17 cellular contexts compared by ENCODE assay signal in genomic region chr14:62168564-62169155, GRCh38.
A peak's percentile ranks its signal among the peaks of the same experiment; 100 is the strongest.
DNase-seq lines count a peak whose midpoint lies in the region; ATAC-seq, FAIRE-seq and TF ChIP-seq lines count a peak whose summit lies in the region.
"Had no signal": no experiment of that assay in that cellular context is flagged by ENCODE, and none has a peak within 500 bp of the region (broad histone marks: within the 10 kb centered on the region; RNA-seq: fewer than 3 reads in every experiment).

No MANE protein-coding gene starts in this region.

- no peaks in the 10 kb centered on the region for H3F3A ChIP-seq in GM23248 (ENCODE audit: insufficient read depth)

- H4K8ac ChIP-seq in trophoblast cell (ENCODE audit: low read depth, low read length): no peak overlapping the region

- H3K4me3 ChIP-seq in GM23248 (no peak overlapping the region), bronchial epithelial cell (ENCODE audit: low read depth, low read length) (no peak overlapping the region), trophoblast cell (ENCODE audit: low read depth, low read length) (no peak overlapping the region)
- H3K4me3 ChIP-seq: heart left ventricle, SJCRH30, spleen, vagina had no signal

- no peaks in the 10 kb centered on the region for H4K20me1 ChIP-seq in GM23248 (ENCODE audit: insufficient read depth)

- H3K4me1 Mint-ChIP-seq in neural crest cell: no peaks in the 10 kb centered on the region
- H3K4me1 Mint-ChIP-seq: CD4-positive, alpha-beta memory T cell; central memory CD8-positive, alpha-beta T cell had no signal

- ATAC-seq in HG02759 (IDR thresholded peaks at IDR 0.05; ENCODE audit: unreplicated experiment): no peak
- ATAC-seq: heart left ventricle had no signal

- peak; percentile 23 for FAIRE-seq in bronchial epithelial cell (lab: Jason Lieb, UNC)

- H3K4me3 Mint-ChIP-seq in neural crest cell: no peak overlapping the region
- H3K4me3 Mint-ChIP-seq: CD4-positive, alpha-beta memory T cell; central memory CD8-positive, alpha-beta T cell; stimulated activated naive CD8-positive, alpha-beta T cell treated with anti-CD3 and anti-CD28 coated beads, Interleukin-15, Interleukin-2, amounts not matched to agents 100 ng/mL and 50 ng/mL, for 24 hours had no signal

- no peak overlapping the region for H3K18ac ChIP-seq in trophoblast cell (ENCODE audit: low read length)

- H4K12ac ChIP-seq in trophoblast cell (ENCODE audit: low read depth, low read length): no peak overlapping the region

- no peak overlapping the region for H3K4me2 ChIP-seq in GM23248 (ENCODE audit: unreplicated experiment)
- H3K4me2 ChIP-seq in trophoblast cell (ENCODE audit: low read length): no peak overlapping the region

- no peak overlapping the region for H3K14ac ChIP-seq in trophoblast cell (ENCODE audit: low read length)

- no peak overlapping the region for H3K23ac ChIP-seq in trophoblast cell (ENCODE audit: low read length)

- H3K36me3 ChIP-seq in GM23248 (ENCODE audit: low read depth): no peaks in the 10 kb centered on the region
- no peaks in the 10 kb centered on the region for H3K36me3 ChIP-seq in bronchial epithelial cell (ENCODE audit: control insufficient read depth, insufficient read depth, low read length)
- no peaks in the 10 kb centered on the region for H3K36me3 ChIP-seq in trophoblast cell (ENCODE audit: control insufficient read depth in 1 of 2, insufficient read depth in 2 of 2, low read length in 2 of 2)
- H3K36me3 ChIP-seq: heart left ventricle, SJCRH30, spleen, vagina had no signal

- no peak overlapping the region for H2BK12ac ChIP-seq in trophoblast cell (ENCODE audit: low read length)

- TF ChIP-seq CTCF in bronchial epithelial cell (IDR thresholded peaks at IDR 0.05; ENCODE audit: insufficient read depth, low read length, severe bottlenecking): no peak
- TF ChIP-seq CTCF in neural crest cell (conservative IDR thresholded peaks at IDR 0.05): peak; percentile 28

- H4K91ac ChIP-seq in trophoblast cell (ENCODE audit: low read depth, low read length): no peak overlapping the region

- H3K27ac Mint-ChIP-seq in neural crest cell (ENCODE audit: unreplicated experiment): no peak overlapping the region
- H3K27ac Mint-ChIP-seq: CD4-positive, alpha-beta memory T cell; stimulated activated naive CD8-positive, alpha-beta T cell treated with anti-CD3 and anti-CD28 coated beads, Interleukin-15, Interleukin-2, amounts not matched to agents 100 ng/mL and 50 ng/mL, for 24 hours had no signal

- H2BK5ac ChIP-seq in trophoblast cell (ENCODE audit: low read depth, low read length, poor library complexity): no peak overlapping the region

- no peaks in the 10 kb centered on the region for H3K9me2 ChIP-seq in GM23248 (ENCODE audit: insufficient read depth)

- no peak overlapping the region for H2AK5ac ChIP-seq in trophoblast cell (ENCODE audit: low read length)

- H3K79me2 ChIP-seq in GM23248 (ENCODE audit: insufficient read depth): no peaks in the 10 kb centered on the region
- no peaks in the 10 kb centered on the region for H3K79me2 ChIP-seq in trophoblast cell (ENCODE audit: control insufficient read depth, insufficient read depth, low read length, poor library complexity)

- no peaks in the 10 kb centered on the region for H3K4me1 ChIP-seq in GM23248 (ENCODE audit: insufficient read depth)
- H3K4me1 ChIP-seq in trophoblast cell (ENCODE audit: control insufficient read depth in 1 of 2, insufficient read depth in 2 of 2, low read length in 2 of 2): no peaks in the 10 kb centered on the region
- H3K4me1 ChIP-seq: heart left ventricle, SJCRH30, spleen, vagina had no signal

- H3K9me3 ChIP-seq in GM23248 (ENCODE audit: low read depth) (no peaks in the 10 kb centered on the region), trophoblast cell (ENCODE audit: insufficient read depth, low read depth, low read length) (no peaks in the 10 kb centered on the region)
- H3K9me3 ChIP-seq: heart left ventricle, SJCRH30, spleen, vagina had no signal

- H2BK120ac ChIP-seq in trophoblast cell (ENCODE audit: insufficient read depth, low read length, poor library complexity): no peak overlapping the region

- WGBS in GM23248 (ENCODE audit: low coverage in 1 of 2, low lambda C conversion rate in 2 of 2, missing lambda C conversion rate in 2 of 2), 2 experiments: 28 to 37% methylated on average over 3 of the region's 3 CpGs
- WGBS in trophoblast cell (ENCODE audit: extremely low coverage, insufficient coverage, insufficient read length): no CpG with 5 or more reads among the region's 3 CpGs

- H3K36me3 Mint-ChIP-seq in neural crest cell (ENCODE audit: low read depth): no peaks in the 10 kb centered on the region
- H3K36me3 Mint-ChIP-seq: CD4-positive, alpha-beta memory T cell had no signal

- in situ Hi-C loops in GM23248 (cut with MboI): loop anchor here (10.0 kb wide), 1 partner anchor 1106 kb away; no protein-coding TSS in a partner anchor

- H3K27me3 Mint-ChIP-seq in neural crest cell (ENCODE audit: low read depth): peaks cover 28% of the 10 kb centered on the region

- no peaks in the 10 kb centered on the region for H3K9me3 Mint-ChIP-seq in neural crest cell
- H3K9me3 Mint-ChIP-seq: CD4-positive, alpha-beta memory T cell; central memory CD8-positive, alpha-beta T cell; stimulated activated naive CD8-positive, alpha-beta T cell treated with anti-CD3 and anti-CD28 coated beads, Interleukin-15, Interleukin-2, amounts not matched to agents 100 ng/mL and 50 ng/mL, for 24 hours had no signal

- DNase-seq in GM23248 (peak; percentile 7), NCI-H1105 treated with DMSO at 0.1 percent for 48 hours (lab: John Stamatoyannopoulos, UW) (peak; percentile 62), bronchial epithelial cell (ENCODE audit: low read depth) (no peak), neural crest cell (ENCODE audit: low read depth, low spot score) (no peak), NCI-H187 treated with DMSO at 0.1 percent for 48 hours (lab: John Stamatoyannopoulos, UW) (no peak), trophoblast cell (no peak)
- DNase-seq: activated T-cell treated with anti-CD3 and anti-CD28 coated beads, Interleukin-2, amount 50 U/mL, for 48 hours; CD4-positive, alpha-beta memory T cell; heart left ventricle; NCI-H2029 treated with DMSO at 0.1 percent for 48 hours; NK-92 treated with Interleukin-12 subunit alpha and Interleukin-12 subunit beta, amount 100 ng/mL, for 24 hours; SJCRH30; spleen had no signal

- no peak overlapping the region for H3K4ac ChIP-seq in trophoblast cell (ENCODE audit: low read depth, low read length)

- no peaks in the 10 kb centered on the region for H3K79me1 ChIP-seq in trophoblast cell (ENCODE audit: low read length)

- peaks cover 14% of the 10 kb centered on the region for H3K27me3 ChIP-seq in GM23248 (replicated peaks; ENCODE audit: insufficient read depth)
- no peaks in the 10 kb centered on the region for H3K27me3 ChIP-seq in bronchial epithelial cell (ENCODE audit: control insufficient read depth, insufficient read depth, low read length)
- H3K27me3 ChIP-seq in trophoblast cell (ENCODE audit: insufficient read depth, low read length): no peaks in the 10 kb centered on the region
- H3K27me3 ChIP-seq: SJCRH30, vagina had no signal

- H3K9ac ChIP-seq in GM23248 (no peak overlapping the region), trophoblast cell (ENCODE audit: low read length) (no peak overlapping the region)

- no peak overlapping the region for H2AFZ ChIP-seq in GM23248
- no peak overlapping the region for H2AFZ ChIP-seq in trophoblast cell (ENCODE audit: insufficient read depth, low read length, poor library complexity)

- H3K27ac ChIP-seq in GM23248 (no peak overlapping the region), trophoblast cell (ENCODE audit: low read depth, low read length) (no peak overlapping the region)
- H3K27ac ChIP-seq: heart left ventricle, SJCRH30, spleen, vagina had no signal

Comparison
In these comparisons a context has a peak if more than half of its experiments do, and no peak if none do; other contexts are left out.
1. DNase-seq: peak in GM23248 (single experiment) and NCI-H1105 treated with DMSO at 0.1 percent for 48 hours (single experiment); none in bronchial epithelial cell (single experiment), neural crest cell (single experiment), NCI-H187 treated with DMSO at 0.1 percent for 48 hours (single experiment) and trophoblast cell (0 of 2).